ENCODE assay signal across 11 cellular contexts in the genomic region with DNA sequence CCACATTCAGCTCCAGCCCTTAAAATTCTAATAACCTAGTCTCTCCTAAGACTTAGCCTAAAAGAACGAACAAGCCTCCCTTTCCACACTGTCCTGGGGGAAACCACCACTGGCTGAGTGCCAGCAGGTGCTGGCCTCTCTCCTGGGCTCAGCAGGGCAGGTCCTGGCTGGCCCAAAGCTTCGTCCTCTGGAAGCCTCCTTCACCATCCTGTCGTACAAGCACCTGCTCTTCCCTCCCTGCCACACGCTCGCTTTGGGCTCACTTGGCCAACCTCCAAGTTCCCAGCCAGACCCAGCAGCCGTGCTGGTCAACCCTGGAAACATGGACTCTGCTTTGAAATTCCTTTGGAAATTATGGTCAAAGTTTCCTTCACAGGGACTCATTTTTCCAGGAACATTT.
"Had no signal": no experiment of that assay in that cellular context is flagged by ENCODE, and none has a peak within 500 bp of the region (broad histone marks: within the 10 kb centered on the region; RNA-seq: fewer than 3 reads in every experiment).

No MANE protein-coding gene starts in this region.

- H3K36me3 ChIP-seq: colonic mucosa, esophagus muscularis mucosa had no signal

- H3K27me3 ChIP-seq: body of pancreas, colonic mucosa, esophagus muscularis mucosa, hepatocyte had no signal

- H2AFZ ChIP-seq: hepatocyte, parathyroid adenoma had no signal

- H3K9me3 ChIP-seq: body of pancreas, colonic mucosa, esophagus muscularis mucosa had no signal

- DNase-seq: activated CD4-positive, CD25-positive, alpha-beta regulatory T cell treated with anti-CD3 and anti-CD28 coated beads, Interleukin-2, amount 50 U/mL, for 72 hours; activated naive CD8-positive, alpha-beta T cell treated with anti-CD3 and anti-CD28 coated beads for 36 hours; amygdala; body of pancreas; central memory CD4-positive, alpha-beta T cell; colonic mucosa; naive thymus-derived CD4-positive, alpha-beta T cell; stimulated activated CD4-positive, alpha-beta T cell treated with anti-CD3 and anti-CD28 coated beads, Interleukin-2, amount 100 ng/mL, for 48 hours had no signal

- H3K4me1 ChIP-seq: body of pancreas, colonic mucosa, esophagus muscularis mucosa, parathyroid adenoma had no signal

- H3K4me3 ChIP-seq: body of pancreas, colonic mucosa, esophagus muscularis mucosa, hepatocyte had no signal

- H3K4me2 ChIP-seq: hepatocyte had no signal

- H3K9ac ChIP-seq: parathyroid adenoma had no signal

- H3K27ac ChIP-seq: body of pancreas, colonic mucosa, esophagus muscularis mucosa, hepatocyte, parathyroid adenoma had no signal

- H3K79me2 ChIP-seq: hepatocyte, parathyroid adenoma had no signal
